In the genomic region with DNA sequence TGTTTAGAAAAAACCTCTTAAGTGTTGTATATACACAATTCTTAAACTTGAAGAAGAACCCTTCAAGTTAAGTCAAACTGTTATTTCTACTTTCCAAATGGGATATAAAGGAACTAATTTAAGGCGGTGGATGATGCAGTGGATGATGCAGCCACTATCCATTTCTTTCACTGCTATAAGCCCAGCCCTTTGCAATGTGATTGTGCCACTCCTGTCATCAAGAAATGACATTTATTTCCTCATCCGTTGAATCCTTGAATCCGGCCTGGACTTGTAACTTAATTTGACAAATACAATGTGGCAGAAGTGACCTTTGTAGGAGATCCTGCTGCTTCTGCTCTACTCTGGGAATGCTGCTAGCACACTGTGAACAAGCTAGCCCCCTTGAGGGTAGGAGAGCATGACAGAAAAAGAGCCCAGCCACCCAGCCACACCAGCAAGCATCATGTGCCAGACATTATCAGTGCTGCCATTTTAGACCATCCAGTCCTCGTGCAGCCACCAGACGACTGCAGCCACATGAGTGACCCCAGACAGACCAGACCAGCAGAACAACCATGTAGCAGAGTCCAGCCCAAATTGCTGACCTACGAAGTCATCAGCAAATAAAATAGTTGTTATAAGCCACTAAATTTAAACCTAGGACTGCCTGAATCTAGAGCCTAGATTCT, we compare ENCODE assay signal across 17 cellular contexts. TPM values are rescaled to one million over a fixed set of nuclear protein-coding genes. Genes with fewer than 3 reads are reported as not detected.
DNase-seq lines count a peak whose midpoint lies in the region; ATAC-seq, FAIRE-seq and TF ChIP-seq lines count a peak whose summit lies in the region.
"Had no signal": no experiment of that assay in that cellular context is flagged by ENCODE, and none has a peak within 500 bp of the region (broad histone marks: within the 10 kb centered on the region; RNA-seq: fewer than 3 reads in every experiment).

No MANE protein-coding gene starts in this region.

- H3K27ac ChIP-seq in HCT116 (ENCODE audit: low read depth, low read length) (no peak overlapping the region), HepG2 (ENCODE audit: extremely low read length, insufficient read depth, low read length) (no peak overlapping the region), smooth muscle cell (ENCODE audit: low read depth) (peak overlapping the region; percentile 93)
- H3K27ac ChIP-seq: lower lobe of right lung, parathyroid adenoma had no signal

- BruUV-seq in HCT116 (replicated peaks; lab: Mats Ljungman, UMichigan): no TSS peak
- BruUV-seq in HepG2 (replicated peaks; lab: Mats Ljungman, UMichigan): no TSS peak

- no peak overlapping the region for H3K4me3 Mint-ChIP-seq in WTC11
- H3K4me3 Mint-ChIP-seq: activated CD8-positive, alpha-beta memory T cell treated with anti-CD3 and anti-CD28 coated beads, Interleukin-2, amount 10 ng/mL, durations not matched to agents 7 days and 5 days; activated naive CD8-positive, alpha-beta T cell treated with anti-CD3 and anti-CD28 coated beads for 36 hours; CD4-positive, CD25-positive, alpha-beta regulatory T cell had no signal

- FAIRE-seq in HepG2 (lab: Jason Lieb, UNC): no peak

- DNase-seq in HCT116 (ENCODE audit: low read depth, low spot score): no peak
- no peak for DNase-seq in WTC11 (ENCODE audit: low spot score)
- DNase-seq in HepG2 (ENCODE audit: low spot score): no peak
- no peak for DNase-seq in smooth muscle cell (lab: John Stamatoyannopoulos, UW; ENCODE audit: unreplicated experiment)
- DNase-seq in OCI-M2 (lab: John Stamatoyannopoulos, UW; ENCODE audit: unreplicated experiment): no peak
- DNase-seq: activated CD8-positive, alpha-beta memory T cell treated with anti-CD3 and anti-CD28 coated beads, Interleukin-2, amount 10 ng/mL, durations not matched to agents 7 days and 5 days; activated naive CD8-positive, alpha-beta T cell treated with anti-CD3 and anti-CD28 coated beads for 36 hours; CD4-positive, CD25-positive, alpha-beta regulatory T cell; lower lobe of right lung; NCI-H2227 treated with DMSO at 0.1 percent for 48 hours; Peyer's patch; stimulated activated CD4-positive, alpha-beta T cell treated with anti-CD3 and anti-CD28 coated beads, Interleukin-2, amount 100 ng/mL, for 48 hours; stimulated activated naive CD4-positive, alpha-beta T cell had no signal

- H2AFZ ChIP-seq in HCT116 (ENCODE audit: low read depth, low read length, poor library complexity, severe bottlenecking) (no peak overlapping the region), HepG2 (ENCODE audit: low read length) (no peak overlapping the region), smooth muscle cell (ENCODE audit: low read depth) (no peak overlapping the region)
- H2AFZ ChIP-seq: parathyroid adenoma had no signal

- no peaks in the 10 kb centered on the region for H3K9me2 ChIP-seq in HCT116 (ENCODE audit: insufficient read depth)

- TF ChIP-seq EP300 in HepG2 (IDR thresholded peaks at IDR 0.05; ENCODE audit: low read depth in 2 of 2, low read length in 2 of 2): no peak
- TF ChIP-seq EP300 in HepG2 (CRISPR knock-in tag; IDR thresholded peaks at IDR 0.05; ENCODE audit: borderline replicate concordance): no peak

- H3K36me3 ChIP-seq in HCT116 (ENCODE audit: control insufficient read depth in 1 of 2, insufficient read depth in 2 of 2, low read length in 2 of 2): no peaks in the 10 kb centered on the region
- no peaks in the 10 kb centered on the region for H3K36me3 ChIP-seq in HepG2 (replicated peaks in 1 of 2; ENCODE audit: control insufficient read depth in 1 of 2, insufficient read depth in 2 of 2, low read length in 2 of 2)
- no peaks in the 10 kb centered on the region for H3K36me3 ChIP-seq in smooth muscle cell (ENCODE audit: low read depth)
- H3K36me3 ChIP-seq: lower lobe of right lung, Peyer's patch had no signal

- H3K27ac Mint-ChIP-seq in WTC11: no peak overlapping the region
- H3K27ac Mint-ChIP-seq: activated CD8-positive, alpha-beta memory T cell treated with anti-CD3 and anti-CD28 coated beads, Interleukin-2, amount 10 ng/mL, durations not matched to agents 7 days and 5 days; activated naive CD8-positive, alpha-beta T cell treated with anti-CD3 and anti-CD28 coated beads for 36 hours; CD4-positive, CD25-positive, alpha-beta regulatory T cell had no signal

- no peak for TF ChIP-seq CTCF in HCT116 (IDR thresholded peaks at IDR 0.05 in 2 of 3, conservative IDR thresholded peaks at IDR 0.05 in 1 of 3; ENCODE audit: borderline replicate concordance in 1 of 3, insufficient read depth in 1 of 3, low read depth in 2 of 3, low read length in 2 of 3)
- no peak for TF ChIP-seq CTCF in WTC11 (IDR thresholded peaks at IDR 0.05)
- no peak for TF ChIP-seq CTCF in HepG2 (CRISPR knock-in tag; IDR thresholded peaks at IDR 0.05)
- TF ChIP-seq CTCF in smooth muscle cell (IDR thresholded peaks at IDR 0.05; ENCODE audit: borderline replicate concordance, insufficient read depth, poor library complexity, severe bottlenecking): no peak

- H3K36me3 Mint-ChIP-seq in WTC11: 0 out of 2 replicates have a peak, but pooled peaks cover 2% of the 10 kb centered on the region
- H3K36me3 Mint-ChIP-seq: activated CD8-positive, alpha-beta memory T cell treated with anti-CD3 and anti-CD28 coated beads, Interleukin-2, amount 10 ng/mL, durations not matched to agents 7 days and 5 days; activated naive CD8-positive, alpha-beta T cell treated with anti-CD3 and anti-CD28 coated beads for 36 hours; CD4-positive, CD25-positive, alpha-beta regulatory T cell had no signal

- intact Hi-C loops in HCT116 (cut with micrococcal nuclease): no loop called here
- intact Hi-C loops in HepG2 (cut with micrococcal nuclease; ENCODE audit: unreplicated experiment): no loop called here

- CTCF ChIA-PET in HCT116 (lab: Charles Lee) (no interaction called here), WTC11 (lab: Charles Lee) (no interaction called here), HepG2 (lab: Yijun Ruan, JAX; ENCODE audit: low intra/inter-chr PET ratio, low total read pairs) (no interaction called here)

- H3K9me3 ChIP-seq in HCT116 (ENCODE audit: control insufficient read depth in 1 of 2, insufficient read depth in 1 of 2, low read depth in 1 of 2, low read length in 2 of 2): no peaks in the 10 kb centered on the region
- no peaks in the 10 kb centered on the region for H3K9me3 ChIP-seq in HepG2 (ENCODE audit: low read length)
- no peaks in the 10 kb centered on the region for H3K9me3 ChIP-seq in smooth muscle cell (replicated peaks; ENCODE audit: low read depth)
- H3K9me3 ChIP-seq: lower lobe of right lung, Peyer's patch had no signal

- in situ Hi-C loops in HepG2 (cut with HindIII; ENCODE audit: extremely low pct_ligation_motif_present, low pct_unique_long_range_greater_than_20kb): no loop called here

- H3K9ac ChIP-seq in HCT116 (ENCODE audit: low read length) (no peak overlapping the region), HepG2 (ENCODE audit: insufficient read depth, low read depth, low read length) (no peak overlapping the region), smooth muscle cell (ENCODE audit: low read depth) (no peak overlapping the region)
- H3K9ac ChIP-seq: parathyroid adenoma had no signal

- no peak for TF ChIP-seq POLR2A in HCT116 (IDR thresholded peaks at IDR 0.05; ENCODE audit: borderline replicate concordance, extremely low read depth, insufficient read depth, insufficient read length)
- TF ChIP-seq POLR2A in HepG2 (IDR thresholded peaks at IDR 0.05; ENCODE audit: insufficient read depth in 1 of 2, low read depth in 2 of 2, low read length in 2 of 2): no peak

- H3K27me3 ChIP-seq in HCT116 (ENCODE audit: insufficient read depth, low read length) (no peaks in the 10 kb centered on the region), HepG2 (ENCODE audit: control insufficient read depth in 1 of 2, insufficient read depth in 2 of 2, low read length in 2 of 2) (no peaks in the 10 kb centered on the region; a peak in 1 of 5 replicates), smooth muscle cell (ENCODE audit: low read depth) (no peaks in the 10 kb centered on the region)
- H3K27me3 ChIP-seq: Peyer's patch had no signal

- H3K4me2 ChIP-seq in HCT116 (ENCODE audit: low read length) (0 out of 2 replicates have a peak overlapping the region, but pooled peaks have one; percentile 8), HepG2 (ENCODE audit: low read depth, low read length) (no peak overlapping the region), smooth muscle cell (peak overlapping the region; percentile 80)

- TF ChIP-seq RAD21 in HCT116 (IDR thresholded peaks at IDR 0.05; ENCODE audit: low read depth) (no peak), HepG2 (CRISPR knock-in tag; IDR thresholded peaks at IDR 0.05) (no peak)

- H3K4me1 ChIP-seq in HCT116 (ENCODE audit: control insufficient read depth in 1 of 2, insufficient read depth in 2 of 2, low read length in 2 of 2) (peaks cover 5 to 14% of the 10 kb centered on the region in 2 experiments; a peak in 3 of 4 replicates), HepG2 (ENCODE audit: insufficient read depth, low read length) (peaks cover 8% of the 10 kb centered on the region), smooth muscle cell (ENCODE audit: low read depth) (peaks cover 37% of the 10 kb centered on the region)
- H3K4me1 ChIP-seq: parathyroid adenoma had no signal

- 0 out of 2 replicates have a peak, but pooled peaks cover 3% of the 10 kb centered on the region for H3K79me2 ChIP-seq in HCT116 (ENCODE audit: insufficient read depth, low read length)
- no peaks in the 10 kb centered on the region for H3K79me2 ChIP-seq in HepG2 (ENCODE audit: insufficient read depth, low read length)
- peaks cover 70% of the 10 kb centered on the region for H3K79me2 ChIP-seq in smooth muscle cell (ENCODE audit: low read depth)

- H3K4me1 Mint-ChIP-seq in WTC11: peaks cover 14% of the 10 kb centered on the region
- H3K4me1 Mint-ChIP-seq: CD4-positive, CD25-positive, alpha-beta regulatory T cell had no signal

- H3F3A ChIP-seq in smooth muscle cell (ENCODE audit: low read depth): peaks cover 22% of the 10 kb centered on the region

- H3K9me3 Mint-ChIP-seq in WTC11: no peaks in the 10 kb centered on the region
- H3K9me3 Mint-ChIP-seq: activated naive CD8-positive, alpha-beta T cell treated with anti-CD3 and anti-CD28 coated beads for 36 hours had no signal

- WGBS in HepG2 (ENCODE audit: low lambda C conversion rate): 96% methylated on average over 6 of the region's 6 CpGs
- 51% methylated on average over 6 of the region's 6 CpGs for WGBS in smooth muscle cell (ENCODE audit: low lambda C conversion rate)

- POLR2A ChIA-PET in HCT116 (lab: Charles Lee) (no interaction called here), WTC11 (lab: Charles Lee) (no interaction called here), HepG2 (lab: Yijun Ruan, JAX) (no interaction called here)

- H3K27me3 Mint-ChIP-seq in WTC11 (ENCODE audit: low read depth): no peaks in the 10 kb centered on the region
- H3K27me3 Mint-ChIP-seq: activated naive CD8-positive, alpha-beta T cell treated with anti-CD3 and anti-CD28 coated beads for 36 hours had no signal

- RAD21 ChIA-PET in HCT116 (lab: Charles Lee; ENCODE audit: low non-redundant PET in 1 of 2, low total read pairs in 2 of 2, uncharacterized antibody in 2 of 2, unreplicated experiment in 2 of 2): no interaction called here

- H3K4me3 ChIP-seq in HCT116 (replicated peaks in 1 of 2; ENCODE audit: low read depth in 1 of 2, low read length in 2 of 2) (no peak overlapping the region), HepG2 (replicated peaks in 1 of 3; ENCODE audit: insufficient read depth in 1 of 3, low read depth in 2 of 3, low read length in 3 of 3) (no peak overlapping the region), smooth muscle cell (no peak overlapping the region)
- H3K4me3 ChIP-seq: lower lobe of right lung, Peyer's patch had no signal

- H4K20me1 ChIP-seq in HCT116 (ENCODE audit: insufficient read depth): no peaks in the 10 kb centered on the region
- no peaks in the 10 kb centered on the region for H4K20me1 ChIP-seq in HepG2 (ENCODE audit: insufficient read depth, low read length)
- H4K20me1 ChIP-seq in smooth muscle cell (ENCODE audit: low read depth): no peaks in the 10 kb centered on the region

- peak; percentile 34; the same call in 1 of the 2 replicates for ATAC-seq in HCT116
- ATAC-seq in WTC11: peak; percentile 41; the same call in 1 of the 2 replicates
- ATAC-seq in HepG2: no peak
- no peak for ATAC-seq in HG02571 (IDR thresholded peaks at IDR 0.05; ENCODE audit: unreplicated experiment)
- ATAC-seq in GM18519 (IDR thresholded peaks at IDR 0.05; ENCODE audit: low FRiP score, unreplicated experiment): no peak
- ATAC-seq in GM19324 (IDR thresholded peaks at IDR 0.05; ENCODE audit: low FRiP score, unreplicated experiment): no peak
- ATAC-seq: activated CD8-positive, alpha-beta memory T cell treated with anti-CD3 and anti-CD28 coated beads, Interleukin-2, amount 10 ng/mL, durations not matched to agents 7 days and 5 days; lower lobe of right lung had no signal

RNA-seq across cellular contexts. Expression of a gene that starts 47.4 kb away (rescaled TPM):
- total RNA-seq in HCT116 (2021; ENCODE audit: unreplicated experiment) (47.4 TPM), WTC11 (2021) (37.3 to 44.8 TPM (median 42.7 TPM) in 3 replicates), HepG2 (2016; rRNA removed; fragmentation: Illumina TruSeq; extraction: Trizol) (17.8 and 22.1 TPM in 2 replicates), smooth muscle cell (109 and 121 TPM in 2 replicates)
- polyA plus RNA-seq in HCT116 (2012): 54.6 and 59.5 TPM in 2 replicates
- total RNA-seq in HepG2 (2016; cell fraction: cytosol; rRNA removed; fragmentation: Illumina TruSeq; extraction: Trizol; ENCODE audit: low read depth): 14.4 and 18.1 TPM in 2 replicates
- 19.7 and 21.3 TPM in 2 replicates for total RNA-seq in HepG2 (2016; cell fraction: insoluble cytoplasmic fraction; rRNA removed; fragmentation: Illumina TruSeq; extraction: Trizol)
- total RNA-seq in HepG2 (2016; cell fraction: membrane; rRNA removed; fragmentation: Illumina TruSeq; extraction: Trizol): 7.7 and 8.4 TPM in 2 replicates
- total RNA-seq in HepG2 (2016; cell fraction: nucleus; rRNA removed; fragmentation: Illumina TruSeq; extraction: Trizol): 36.5 and 36.9 TPM in 2 replicates
- polyA plus RNA-seq in HepG2 (2011; rRNA removed) (33.5 and 39.2 TPM in 2 replicates), smooth muscle cell (147 and 153 TPM in 2 replicates)
- polyA plus RNA-seq in HepG2 (2011; cell fraction: cytosol; rRNA removed): 12.5 and 15.3 TPM in 2 replicates
- polyA plus RNA-seq in HepG2 (2011; cell fraction: nucleus; rRNA removed): 35.7 and 38.2 TPM in 2 replicates
- 27.2 and 36.9 TPM in 2 replicates for polyA plus RNA-seq in HepG2 (2012)
- 0.66 and 0.80 TPM in 2 replicates for polyA plus RNA-seq in HepG2 (2016; cell fraction: cytosol; fragmentation: Illumina TruSeq; extraction: Trizol; ENCODE audit: low read depth)
- polyA plus RNA-seq in HepG2 (2016; cell fraction: insoluble cytoplasmic fraction; fragmentation: Illumina TruSeq; extraction: Trizol; ENCODE audit: low read depth): 10.1 and 14.0 TPM in 2 replicates
- polyA plus RNA-seq in HepG2 (2016; cell fraction: membrane; fragmentation: Illumina TruSeq; extraction: Trizol; ENCODE audit: low read depth): 2.0 TPM in 2 replicates
- 40.1 and 43.4 TPM in 2 replicates for polyA plus RNA-seq in HepG2 (2016; cell fraction: nucleus; fragmentation: Illumina TruSeq; extraction: Trizol; ENCODE audit: insufficient read depth, low read depth)
- polyA minus RNA-seq in HepG2 (2011; rRNA and poly(A)+ RNA removed; ENCODE audit: low replicate concordance): 60.8 and 71.4 TPM in 2 replicates
- polyA minus RNA-seq in HepG2 (2011; cell fraction: cytosol; rRNA and poly(A)+ RNA removed): 20.9 and 27.9 TPM in 2 replicates
- 93.1 and 97.1 TPM in 2 replicates for polyA minus RNA-seq in HepG2 (2011; cell fraction: nucleus; rRNA and poly(A)+ RNA removed)
- total RNA-seq: CD4-positive, CD25-positive, alpha-beta regulatory T cell had no signal

Comparison
In these comparisons a context has a peak if more than half of its experiments do, and no peak if none do; other contexts are left out.
1. ATAC-seq: peak in HCT116 (single experiment) and WTC11 (single experiment); none in HepG2 (single experiment), HG02571 (single experiment), GM18519 (single experiment) and GM19324 (single experiment).